Comparison of ENCODE assay signal across 9 cellular contexts in genomic region chr6:7424967-7425807, GRCh38. TPM values are rescaled to one million over a fixed set of nuclear protein-coding genes. Genes with fewer than 3 reads are reported as not detected.
DNase-seq lines count a peak whose midpoint lies in the region; ATAC-seq and TF ChIP-seq lines count a peak whose summit lies in the region.
"Had no signal": no experiment of that assay in that cellular context is flagged by ENCODE, and none has a peak within 500 bp of the region (broad histone marks: within the 10 kb centered on the region; RNA-seq: fewer than 3 reads in every experiment).

No MANE protein-coding gene starts in this region.

- H3K9ac ChIP-seq in colonic mucosa (ENCODE audit: low read depth in 2 of 2, low read length in 2 of 2) = no peak overlapping the region

- no peak overlapping the region for H3K27ac Mint-ChIP-seq in Calu3 (ENCODE audit: unreplicated experiment)
- no peak overlapping the region for H3K27ac Mint-ChIP-seq in activated T-helper 17 cell treated with anti-CD3 and anti-CD28 coated beads, Interleukin-2, amount 50 U/mL, for 72 hours

- no peaks in the 10 kb centered on the region for H3K36me3 Mint-ChIP-seq in Calu3 (ENCODE audit: insufficient read depth, unreplicated experiment)
- H3K36me3 Mint-ChIP-seq in activated T-helper 17 cell treated with anti-CD3 and anti-CD28 coated beads, Interleukin-2, amount 50 U/mL, for 72 hours (ENCODE audit: low read depth) = no peaks in the 10 kb centered on the region

- TF ChIP-seq CTCF in Calu3 (IDR thresholded peaks at IDR 0.05; ENCODE audit: unreplicated experiment) (no peak), NB4 (IDR thresholded peaks at IDR 0.05; ENCODE audit: low read depth, low read length) (peak; percentile 37), colonic mucosa (IDR thresholded peaks at IDR 0.05) (peak; percentile 40), mucosa of descending colon (IDR thresholded peaks at IDR 0.05) (no peak)

- no peak for TF ChIP-seq POLR2A in NB4 (IDR thresholded peaks at IDR 0.05; ENCODE audit: extremely low read depth, insufficient read length)

- peak; percentile 12 for DNase-seq in Calu3
- DNase-seq in NB4 (ENCODE audit: low read depth) = peak; percentile 60
- DNase-seq in colonic mucosa = no peak
- DNase-seq in mucosa of descending colon = peak in 1 of 3 donors; percentile 60

- BruUV-seq in Calu3 (replicated peaks; lab: Mats Ljungman, UMichigan) = no TSS peak

- no peak overlapping the region for H3K4me3 Mint-ChIP-seq in Calu3 (ENCODE audit: low read depth, unreplicated experiment)
- no peak overlapping the region for H3K4me3 Mint-ChIP-seq in activated T-helper 17 cell treated with anti-CD3 and anti-CD28 coated beads, Interleukin-2, amount 50 U/mL, for 72 hours

- intact Hi-C loops in Calu3 (cut with micrococcal nuclease; ENCODE audit: unreplicated experiment) (loop anchor here (5.0 kb wide), 2 partner anchors 117 to 192 kb away; partner anchors contain the start of gene DSP), colonic mucosa (cut with DNase I) (loop anchor here (5.0 kb wide), 1 partner anchor 192 kb away; no protein-coding TSS in a partner anchor), mucosa of descending colon (cut with DNase I, micrococcal nuclease) (loop anchor here in 1 of 2 donors (10.0 kb wide), 1 partner anchor 190 kb away; no protein-coding TSS in a partner anchor)

- no peak overlapping the region for H3K27ac ChIP-seq in colonic mucosa
- H3K27ac ChIP-seq: thoracic aorta had no signal

- H3K27me3 Mint-ChIP-seq in Calu3 (ENCODE audit: unreplicated experiment) = no peaks in the 10 kb centered on the region
- no peaks in the 10 kb centered on the region for H3K27me3 Mint-ChIP-seq in activated T-helper 17 cell treated with anti-CD3 and anti-CD28 coated beads, Interleukin-2, amount 50 U/mL, for 72 hours

- H3K36me3 ChIP-seq in colonic mucosa = no peaks in the 10 kb centered on the region
- H3K36me3 ChIP-seq in mucosa of descending colon (ENCODE audit: low read depth) = no peaks in the 10 kb centered on the region
- H3K36me3 ChIP-seq: thoracic aorta had no signal

- CTCF ChIA-PET in Calu3 (lab: Charles Lee) = interaction anchor here (0.6 to 1.3 kb wide), 7 partner anchors 119 to 766 kb away, joined by 3 to 12 read pairs (median 4); no protein-coding TSS in a partner anchor

- H3K27me3 ChIP-seq in colonic mucosa = no peaks in the 10 kb centered on the region

- H3K4me1 Mint-ChIP-seq in Calu3 (ENCODE audit: low read depth, unreplicated experiment) = no peaks in the 10 kb centered on the region
- H3K4me1 Mint-ChIP-seq in activated T-helper 17 cell treated with anti-CD3 and anti-CD28 coated beads, Interleukin-2, amount 50 U/mL, for 72 hours = no peaks in the 10 kb centered on the region

- ATAC-seq in mucosa of descending colon (peak; percentile 94), HG02870 (IDR thresholded peaks at IDR 0.05; ENCODE audit: unreplicated experiment) (no peak), GM21576 (IDR thresholded peaks at IDR 0.05; ENCODE audit: unreplicated experiment) (no peak), GM18861 (IDR thresholded peaks at IDR 0.05; ENCODE audit: unreplicated experiment) (no peak)
- no peak for ATAC-seq in activated T-helper 17 cell treated with anti-CD3 and anti-CD28 coated beads, Interleukin-2, amount 50 U/mL, for 72 hours (replicated peaks)

- no peaks in the 10 kb centered on the region for H3K4me1 ChIP-seq in colonic mucosa
- H3K4me1 ChIP-seq in mucosa of descending colon (ENCODE audit: low read depth) = no peaks in the 10 kb centered on the region

- H3K9me3 Mint-ChIP-seq in Calu3 (ENCODE audit: low read depth, unreplicated experiment) = no peaks in the 10 kb centered on the region
- H3K9me3 Mint-ChIP-seq in activated T-helper 17 cell treated with anti-CD3 and anti-CD28 coated beads, Interleukin-2, amount 50 U/mL, for 72 hours = no peaks in the 10 kb centered on the region

- H3K4me3 ChIP-seq in NB4 (ENCODE audit: low read depth, low read length) = no peak overlapping the region
- H3K4me3 ChIP-seq in colonic mucosa = no peak overlapping the region
- no peak overlapping the region for H3K4me3 ChIP-seq in mucosa of descending colon
- H3K4me3 ChIP-seq: thoracic aorta had no signal

- H3K9me3 ChIP-seq in colonic mucosa (no peaks in the 10 kb centered on the region), mucosa of descending colon (no peaks in the 10 kb centered on the region)
- H3K9me3 ChIP-seq: thoracic aorta had no signal

RNA-seq across cellular contexts. Expression of gene RIOK1, which starts 35.6 kb away (rescaled TPM):
- 13.3 and 16.1 TPM in 2 replicates for total RNA-seq in Calu3 (2022)
- total RNA-seq in colonic mucosa = 10 to 100 TPM; 16.6 to 16.9 TPM
- total RNA-seq in mucosa of descending colon = 10 to 100 TPM; 12.1 to 19.8 (median 15.0) TPM
- total RNA-seq in activated T-helper 17 cell treated with anti-CD3 and anti-CD28 coated beads, Interleukin-2, amount 50 U/mL, for 72 hours = 10 to 100 TPM; 23.4 to 48.9 TPM

RNA-seq across cellular contexts. Expression of gene CAGE1, which starts 35.6 kb away (rescaled TPM):
- not detected in 2 replicates for total RNA-seq in Calu3 (2022)
- not detected for total RNA-seq in colonic mucosa
- total RNA-seq in mucosa of descending colon = under 1 TPM in 1 of 3 donors, not detected in 2; 0.09 TPM
- under 1 TPM; 0.16 to 0.30 TPM for total RNA-seq in activated T-helper 17 cell treated with anti-CD3 and anti-CD28 coated beads, Interleukin-2, amount 50 U/mL, for 72 hours
- total RNA-seq: thoracic aorta had no signal

Comparison
In these comparisons a context has a peak if more than half of its experiments do, and no peak if none do; other contexts are left out.
1. CTCF ChIP-seq: peak in NB4 (single experiment) and colonic mucosa (single experiment); none in Calu3 (single experiment) and mucosa of descending colon (single experiment).